ENCODE assay signal across 1 cellular context in genomic region chr3:50156991-50157493, GRCh38.
TF ChIP-seq lines count a peak whose summit lies in the region.

No MANE protein-coding gene starts in this region.

TF ChIP-seq in SK-N-SH, 30 proteins besides CTCF, POLR2A, EP300 and RAD21 (continued from another document):
- TF ChIP-seq PBX3 (IDR thresholded peaks at IDR 0.05) (no peak), ZBTB33 (IDR thresholded peaks at IDR 0.05; ENCODE audit: borderline replicate concordance, low read depth) (no peak), CHD2 (IDR thresholded peaks at IDR 0.05; ENCODE audit: low read length, partially characterized antibody) (no peak), POLR2AphosphoS5 (IDR thresholded peaks at IDR 0.05; ENCODE audit: low read depth, low read length) (no peak), SIN3A (IDR thresholded peaks at IDR 0.05; ENCODE audit: borderline replicate concordance, low read depth, low read length) (no peak), MEF2A (IDR thresholded peaks at IDR 0.05; ENCODE audit: borderline replicate concordance, low read depth) (no peak), RFX5 (IDR thresholded peaks at IDR 0.05; ENCODE audit: low read length) (no peak), EZH2phosphoT487 (IDR thresholded peaks at IDR 0.05; ENCODE audit: borderline replicate concordance, low read depth) (no peak), RCOR1 (IDR thresholded peaks at IDR 0.05; ENCODE audit: low read length) (no peak), FOXJ3 (CRISPR knock-in tag; IDR thresholded peaks at IDR 0.05) (no peak), YY1 (IDR thresholded peaks at IDR 0.05; ENCODE audit: low read depth) (no peak)
